Comparison of ENCODE assay signal across 21 cellular contexts in genomic region chr21:35696644-35697043, GRCh38.
DNase-seq lines count a peak whose midpoint lies in the region; ATAC-seq and TF ChIP-seq lines count a peak whose summit lies in the region.
"Had no signal": no experiment of that assay in that cellular context is flagged by ENCODE, and none has a peak within 500 bp of the region (broad histone marks: within the 10 kb centered on the region; RNA-seq: fewer than 3 reads in every experiment).

No MANE protein-coding gene starts in this region.

- H3K4me3 ChIP-seq in HEK293 (ENCODE audit: low read depth, low read length), result no peak overlapping the region
- H3K4me3 ChIP-seq: BLaER1 treated with 17β-estradiol and CSF1 and Interleukin-3, amounts not matched to agents 10 nM and 100 nM; esophagus muscularis mucosa; HAP-1; Peyer's patch had no signal

- intact Hi-C loops in activated CD4-positive, alpha-beta memory T cell treated with anti-CD3 and anti-CD28 coated beads for 36 hours (cut with micrococcal nuclease), result no loop called here

- H3K27ac Mint-ChIP-seq in nephron, result peak overlapping the region in 2 of 3 experiments; percentile 2 to 10
- no peak overlapping the region for H3K27ac Mint-ChIP-seq in activated CD4-positive, alpha-beta memory T cell treated with anti-CD3 and anti-CD28 coated beads for 36 hours
- H3K27ac Mint-ChIP-seq: activated T-helper 1 cell treated with anti-CD3 and anti-CD28 coated beads, Interleukin-12 subunit alpha, Interleukin-12 subunit beta, Interleukin-2, Interleukin-4 antibody, amounts not matched to agents 30 ng/mL and 10 ng/mL and 1 ng/mL, durations not matched to agents 14 hours and 24 hours and 36 hours; dendritic cell treated with granulocyte-macrophage colony-stimulating factor and Interleukin-4, amounts not matched to agents 40 ng/mL and 50 ng/mL, for 4 days had no signal

- ATAC-seq in HG03571 (IDR thresholded peaks at IDR 0.05; ENCODE audit: unreplicated experiment), result no peak
- ATAC-seq: foreskin keratinocyte had no signal

- no peak overlapping the region for H3K4me3 Mint-ChIP-seq in nephron
- H3K4me3 Mint-ChIP-seq in activated CD4-positive, alpha-beta memory T cell treated with anti-CD3 and anti-CD28 coated beads for 36 hours, result no peak overlapping the region
- H3K4me3 Mint-ChIP-seq: activated T-helper 1 cell treated with anti-CD3 and anti-CD28 coated beads, Interleukin-12 subunit alpha, Interleukin-12 subunit beta, Interleukin-2, Interleukin-4 antibody, amounts not matched to agents 30 ng/mL and 10 ng/mL and 1 ng/mL, durations not matched to agents 14 hours and 24 hours and 36 hours; dendritic cell treated with granulocyte-macrophage colony-stimulating factor and Interleukin-4, amounts not matched to agents 40 ng/mL and 50 ng/mL, for 4 days had no signal

- DNase-seq in Ammon's horn (ENCODE audit: low spot score), result peak; percentile 17
- no peak for DNase-seq in stimulated activated CD4-positive, alpha-beta T cell treated with anti-CD3 and anti-CD28 coated beads, Interleukin-1b, Interleukin-23, amount 100 ng/mL, for 48 hours
- no peak for DNase-seq in activated CD4-positive, alpha-beta memory T cell treated with anti-CD3 and anti-CD28 coated beads for 36 hours
- no peak for DNase-seq in activated T-cell treated with anti-CD3 and anti-CD28 coated beads, Interleukin-2, amount 50 U/mL, for 48 hours
- DNase-seq: ACHN; activated CD4-positive, alpha-beta T cell treated with anti-CD3 and anti-CD28 coated beads, Interleukin-2, amount 50 U/mL, for 4 hours; activated CD4-positive, CD25-positive, alpha-beta regulatory T cell; activated naive CD4-positive, alpha-beta T cell treated with anti-CD3 and anti-CD28 coated beads, Interleukin-2, amount 50 U/mL, for 16 hours; amniotic stem cell; SIG-M5 had no signal

- H3K36me3 ChIP-seq in HEK293 (ENCODE audit: control insufficient read depth in 2 of 2, insufficient read depth in 1 of 2, low read length in 2 of 2), result no peaks in the 10 kb centered on the region
- H3K36me3 ChIP-seq: BLaER1 treated with 17β-estradiol and CSF1 and Interleukin-3, amounts not matched to agents 10 nM and 100 nM; esophagus muscularis mucosa; HAP-1; Peyer's patch had no signal

- TF ChIP-seq CTCF in HEK293 (tag by site-specific recombination; IDR thresholded peaks at IDR 0.05) (0 out of 2 replicates have a peak, but pooled peaks have one; percentile 24), VCaP (conservative IDR thresholded peaks at IDR 0.05) (peak; percentile 58), nephron (IDR thresholded peaks at IDR 0.05; ENCODE audit: unreplicated experiment in 3 of 3) (no peak)

- CTCF ChIA-PET in HEK293 (lab: Yijun Ruan, JAX), result interaction anchor here (0.6 to 2.6 kb wide), 7 partner anchors 44 to 975 kb away, joined by 3 to 9 read pairs (median 3); no protein-coding TSS in a partner anchor
- CTCF ChIA-PET in activated CD4-positive, alpha-beta memory T cell treated with anti-CD3 and anti-CD28 coated beads for 36 hours (lab: Charles Lee), result no interaction called here

- peaks cover 6% of the 10 kb centered on the region for H3K9me3 Mint-ChIP-seq in nephron
- no peaks in the 10 kb centered on the region for H3K9me3 Mint-ChIP-seq in activated CD4-positive, alpha-beta memory T cell treated with anti-CD3 and anti-CD28 coated beads for 36 hours
- H3K9me3 Mint-ChIP-seq: dendritic cell treated with granulocyte-macrophage colony-stimulating factor and Interleukin-4, amounts not matched to agents 40 ng/mL and 50 ng/mL, for 4 days had no signal

- H3K4me1 Mint-ChIP-seq in nephron, result peaks cover 17% of the 10 kb centered on the region
- no peaks in the 10 kb centered on the region for H3K4me1 Mint-ChIP-seq in activated CD4-positive, alpha-beta memory T cell treated with anti-CD3 and anti-CD28 coated beads for 36 hours (ENCODE audit: low read depth)

- H3K4me1 ChIP-seq in HEK293 (ENCODE audit: control insufficient read depth, insufficient read depth, low read length), result peaks cover 14% of the 10 kb centered on the region
- H3K4me1 ChIP-seq: foreskin keratinocyte, HAP-1, Peyer's patch had no signal

- H3K27ac ChIP-seq in HEK293 (ENCODE audit: extremely low read depth, low read depth, low read length) (no peak overlapping the region), VCaP (no peak overlapping the region)
- H3K27ac ChIP-seq: BLaER1 treated with 17β-estradiol and CSF1 and Interleukin-3, amounts not matched to agents 10 nM and 100 nM; esophagus muscularis mucosa; foreskin keratinocyte; Peyer's patch had no signal

- no peaks in the 10 kb centered on the region for H3K9me3 ChIP-seq in HEK293 (ENCODE audit: control insufficient read depth, insufficient read depth, low read depth, low read length)
- H3K9me3 ChIP-seq: esophagus muscularis mucosa, HAP-1, Peyer's patch had no signal

- POLR2A ChIA-PET in HEK293 (lab: Yijun Ruan, JAX), result interaction anchor here (0.6 kb wide), 1 partner anchor 141 kb away, joined by 3 read pairs; no protein-coding TSS in a partner anchor
- POLR2A ChIA-PET in activated CD4-positive, alpha-beta memory T cell treated with anti-CD3 and anti-CD28 coated beads for 36 hours (lab: Charles Lee), result interaction anchor here (0.6 kb wide), 1 partner anchor 741 kb away, joined by 5 read pairs; no protein-coding TSS in a partner anchor

- peaks cover 16% of the 10 kb centered on the region for H3K27me3 Mint-ChIP-seq in nephron (ENCODE audit: low read depth)
- H3K27me3 Mint-ChIP-seq in activated CD4-positive, alpha-beta memory T cell treated with anti-CD3 and anti-CD28 coated beads for 36 hours, result peaks cover 17% of the 10 kb centered on the region

- H3K36me3 Mint-ChIP-seq in nephron (ENCODE audit: low read depth), result no peaks in the 10 kb centered on the region
- no peaks in the 10 kb centered on the region for H3K36me3 Mint-ChIP-seq in activated CD4-positive, alpha-beta memory T cell treated with anti-CD3 and anti-CD28 coated beads for 36 hours

TF ChIP-seq in HEK293, 187 proteins besides CTCF, POLR2A, EP300 and RAD21 (continues in another document):
- TF ChIP-seq SP2 (tag by site-specific recombination; IDR thresholded peaks at IDR 0.05) (no peak), ZNF664 (tag by site-specific recombination; IDR thresholded peaks at IDR 0.05) (no peak), ZNF398 (tag by site-specific recombination; IDR thresholded peaks at IDR 0.05) (no peak), ZNF488 (tag by site-specific recombination; IDR thresholded peaks at IDR 0.05) (no peak), SCRT1 (tag by site-specific recombination; IDR thresholded peaks at IDR 0.05; ENCODE audit: borderline replicate concordance) (no peak), ZNF704 (tag by site-specific recombination; IDR thresholded peaks at IDR 0.05) (no peak)

Comparison
In these comparisons a context has a peak if more than half of its experiments do, and no peak if none do; other contexts are left out.
1. CTCF ChIP-seq: peak in HEK293 (single experiment) and VCaP (single experiment); none in nephron (0 of 3).